ENCODE assay signal across 9 cellular contexts in genomic region chr12:44876554-44877275, GRCh38. TPM values are rescaled to one million over a fixed set of nuclear protein-coding genes. Genes with fewer than 3 reads are reported as not detected.
DNase-seq lines count a peak whose midpoint lies in the region; ATAC-seq, FAIRE-seq and TF ChIP-seq lines count a peak whose summit lies in the region.
"Had no signal": no experiment of that assay in that cellular context is flagged by ENCODE, and none has a peak within 500 bp of the region (broad histone marks: within the 10 kb centered on the region; RNA-seq: fewer than 3 reads in every experiment).

No MANE protein-coding gene starts in this region.

- ATAC-seq in A549 (peak; percentile 80 to 84), GM19025 (IDR thresholded peaks at IDR 0.05; ENCODE audit: low read depth, unreplicated experiment) (peak; percentile 44), HG02870 (IDR thresholded peaks at IDR 0.05; ENCODE audit: unreplicated experiment) (no peak)
- peak; percentile 80 for ATAC-seq in effector memory CD8-positive, alpha-beta T cell (replicated peaks)

- peaks cover 55% of the 10 kb centered on the region for H3K27me3 ChIP-seq in mononuclear cell (ENCODE audit: insufficient read depth, low read length)

- H3K36me3 Mint-ChIP-seq in activated CD4-positive, alpha-beta memory T cell treated with anti-CD3 and anti-CD28 coated beads for 36 hours = peaks cover 5% of the 10 kb centered on the region
- peaks cover 9% of the 10 kb centered on the region for H3K36me3 Mint-ChIP-seq in effector memory CD8-positive, alpha-beta T cell (ENCODE audit: insufficient read depth)

- no peak overlapping the region for H3K27ac ChIP-seq in A549
- H3K27ac ChIP-seq: neutrophil had no signal

- FAIRE-seq in A549 (lab: Jason Lieb, UNC) = no peak

- H3K4me3 ChIP-seq in A549 (peak overlapping the region; percentile 50), mononuclear cell (ENCODE audit: low read length) (peak overlapping the region; percentile 39)

- no peak for TF ChIP-seq CTCF in A549 (IDR thresholded peaks at IDR 0.05)

- CTCF ChIA-PET in A549 (lab: Yijun Ruan, JAX) = interaction anchor here (0.8 to 2.6 kb wide), 2 partner anchors 54 to 72 kb away, joined by 3 to 11 read pairs; no protein-coding TSS in a partner anchor
- CTCF ChIA-PET in activated CD4-positive, alpha-beta memory T cell treated with anti-CD3 and anti-CD28 coated beads for 36 hours (lab: Charles Lee) = interaction anchor here (0.6 to 8.2 kb wide), 17 partner anchors 19 to 861 kb away, joined by 3 to 163 read pairs (median 4); no protein-coding TSS in a partner anchor

- DNase-seq in A549 (ENCODE audit: low read depth in 1 of 2, low spot score in 1 of 2) (peak; percentile 33 to 46), NCI-H146 (lab: John Stamatoyannopoulos, UW) (peak; percentile 30)
- DNase-seq in activated CD4-positive, alpha-beta memory T cell treated with anti-CD3 and anti-CD28 coated beads for 36 hours = peak; percentile 64
- peak; percentile 34 to 47 (median 41) for DNase-seq in effector memory CD8-positive, alpha-beta T cell
- DNase-seq in stimulated activated naive CD4-positive, alpha-beta T cell treated with Interleukin-2 at 50 U/mL for 16 hours (lab: John Stamatoyannopoulos, UW) = peak; percentile 41

- peaks cover 14% of the 10 kb centered on the region for H3K27me3 Mint-ChIP-seq in activated CD4-positive, alpha-beta memory T cell treated with anti-CD3 and anti-CD28 coated beads for 36 hours
- peaks cover 23 to 31% of the 10 kb centered on the region in 2 donors for H3K27me3 Mint-ChIP-seq in effector memory CD8-positive, alpha-beta T cell

- POLR2A ChIA-PET in A549 (lab: Yijun Ruan, JAX) = no interaction called here
- POLR2A ChIA-PET in activated CD4-positive, alpha-beta memory T cell treated with anti-CD3 and anti-CD28 coated beads for 36 hours (lab: Charles Lee) = interaction anchor here (1.3 to 1.6 kb wide), 3 partner anchors 49 to 101 kb away, joined by 4 to 7 read pairs (median 4); no protein-coding TSS in a partner anchor

- peaks cover 22% of the 10 kb centered on the region for H3K9me3 Mint-ChIP-seq in activated CD4-positive, alpha-beta memory T cell treated with anti-CD3 and anti-CD28 coated beads for 36 hours
- H3K9me3 Mint-ChIP-seq in effector memory CD8-positive, alpha-beta T cell = peaks cover 4 to 7% of the 10 kb centered on the region in 2 donors

- no peak for TF ChIP-seq EP300 in A549 (IDR thresholded peaks at IDR 0.05)

- peaks cover 25% of the 10 kb centered on the region for H3K4me1 Mint-ChIP-seq in activated CD4-positive, alpha-beta memory T cell treated with anti-CD3 and anti-CD28 coated beads for 36 hours (ENCODE audit: low read depth)
- peaks cover 16 to 23% of the 10 kb centered on the region in 2 donors for H3K4me1 Mint-ChIP-seq in effector memory CD8-positive, alpha-beta T cell (ENCODE audit: low read depth in 2 of 2)

- H3K27ac Mint-ChIP-seq in activated CD4-positive, alpha-beta memory T cell treated with anti-CD3 and anti-CD28 coated beads for 36 hours = no peak overlapping the region
- H3K27ac Mint-ChIP-seq in effector memory CD8-positive, alpha-beta T cell = peak overlapping the region in 1 of 2 donors; percentile 89

- no peak for TF ChIP-seq POLR2A in A549 (IDR thresholded peaks at IDR 0.05; ENCODE audit: low read length)

- peak overlapping the region; percentile 99 for H3K4me3 Mint-ChIP-seq in activated CD4-positive, alpha-beta memory T cell treated with anti-CD3 and anti-CD28 coated beads for 36 hours
- H3K4me3 Mint-ChIP-seq in effector memory CD8-positive, alpha-beta T cell = peak overlapping the region; percentile 88 to 98

- H3K9me3 ChIP-seq in A549 (peaks cover 6% of the 10 kb centered on the region; the same call in 1 of the 3 replicates), mononuclear cell (ENCODE audit: low read depth, low read length) (peaks cover 16% of the 10 kb centered on the region)
- H3K9me3 ChIP-seq: neutrophil had no signal

- peak overlapping the region; percentile 88 for H3K4me2 ChIP-seq in A549

- TF ChIP-seq RAD21 in A549 (conservative IDR thresholded peaks at IDR 0.05 in 1 of 2, IDR thresholded peaks at IDR 0.05 in 1 of 2) = no peak

- intact Hi-C loops in activated CD4-positive, alpha-beta memory T cell treated with anti-CD3 and anti-CD28 coated beads for 36 hours (cut with micrococcal nuclease) = loop anchor here (5.0 kb wide), 2 partner anchors 46 to 859 kb away; no protein-coding TSS in a partner anchor

- peaks cover 13% of the 10 kb centered on the region for H3K4me1 ChIP-seq in A549
- H3K4me1 ChIP-seq in mononuclear cell (ENCODE audit: insufficient read depth, low read length) = peaks cover 6% of the 10 kb centered on the region

- WGBS in A549 (ENCODE audit: missing lambda C conversion rate) = 2% methylated on average over 22 of the region's 40 CpGs

TF ChIP-seq in A549, 52 proteins besides CTCF, POLR2A, EP300 and RAD21:
- TF ChIP-seq FOSB (CRISPR knock-in tag; IDR thresholded peaks at IDR 0.05) (no peak), CHD2 (IDR thresholded peaks at IDR 0.05; ENCODE audit: low read length, partially characterized antibody) (no peak), SREBF2 (IDR thresholded peaks at IDR 0.05) (no peak), E2F6 (IDR thresholded peaks at IDR 0.05; ENCODE audit: borderline replicate concordance, low read depth) (peak; percentile 76; the same call in 1 of the 2 replicates), JUN (IDR thresholded peaks at IDR 0.05) (no peak), ZFP36 (IDR thresholded peaks at IDR 0.05; ENCODE audit: borderline replicate concordance, partially characterized antibody) (no peak), MAX (IDR thresholded peaks at IDR 0.05) (peak; percentile 58; the same call in 1 of the 2 replicates), RCOR1 (IDR thresholded peaks at IDR 0.05; ENCODE audit: low read depth, low read length) (no peak), REST (IDR thresholded peaks at IDR 0.05) (peak; percentile 79), SMC3 (IDR thresholded peaks at IDR 0.05) (no peak)

RNA-seq across cellular contexts. Expression of gene NELL2, which starts 0.6 kb away (rescaled TPM):
- polyA plus RNA-seq in A549 (2011; rRNA removed) (0.16 and 0.30 TPM in 2 replicates), A549 (2017; fragmentation: RNase III; extraction: RNeasy Plus Mini Kit Qiagen cat#74134 plus additional on column Dnase treatment) (0.07 to 0.16 TPM in 2 of 3 replicates, not detected in the other)
- polyA plus RNA-seq in A549 (2012; cell fraction: cytosol; rRNA removed) = 0.11 and 0.16 TPM in 2 replicates
- 0.06 and 0.07 TPM in 2 replicates for polyA plus RNA-seq in A549 (2012; cell fraction: nucleus; rRNA removed)
- polyA minus RNA-seq in A549 (2011; rRNA and poly(A)+ RNA removed) = 0.58 and 1.4 TPM in 2 replicates
- total RNA-seq in activated CD4-positive, alpha-beta memory T cell treated with anti-CD3 and anti-CD28 coated beads for 36 hours = 10 to 100 TPM; 40.5 to 43.5 TPM
- 208 TPM for total RNA-seq in mononuclear cell
